Comparison of ENCODE assay signal across 22 cellular contexts in the genomic region with DNA sequence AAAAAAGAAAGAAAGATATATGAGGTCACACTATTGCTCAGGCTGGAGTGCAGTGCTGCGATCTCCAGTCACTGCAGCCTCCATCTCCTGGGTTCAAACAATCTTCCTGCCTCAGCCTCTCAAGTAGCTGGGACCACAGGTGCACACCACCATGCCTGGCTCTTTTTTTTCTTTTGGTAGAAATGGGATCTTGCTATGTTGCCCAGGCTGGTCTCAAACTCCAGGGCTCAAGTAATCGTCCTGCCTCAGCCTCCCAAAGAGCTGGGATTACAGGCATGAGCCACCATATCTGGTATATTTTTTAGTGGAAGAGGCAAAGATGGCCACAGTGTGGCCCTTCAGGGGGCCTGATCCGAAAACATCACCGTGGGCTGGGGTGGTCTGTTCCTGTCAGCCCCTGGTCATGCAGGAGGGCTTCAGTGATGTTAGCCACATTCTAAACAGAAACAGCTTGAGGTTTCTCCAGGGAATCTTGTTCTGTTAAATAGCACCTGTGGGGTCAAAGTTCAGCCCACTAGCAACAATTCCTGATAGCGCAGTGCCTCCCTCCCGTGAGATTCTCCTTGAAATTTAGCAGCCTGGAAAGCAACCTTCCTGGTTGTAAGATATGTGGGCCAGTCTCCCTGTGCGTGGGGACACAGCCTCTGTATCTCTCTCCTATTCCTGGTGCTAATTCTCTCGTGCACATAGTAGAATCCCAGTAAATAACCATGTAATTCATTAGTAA. TPM values are rescaled to one million over a fixed set of nuclear protein-coding genes. Genes with fewer than 3 reads are reported as not detected.
DNase-seq lines count a peak whose midpoint lies in the region; ATAC-seq, FAIRE-seq and TF ChIP-seq lines count a peak whose summit lies in the region.
"Had no signal": no experiment of that assay in that cellular context is flagged by ENCODE, and none has a peak within 500 bp of the region (broad histone marks: within the 10 kb centered on the region; RNA-seq: fewer than 3 reads in every experiment).

No MANE protein-coding gene starts in this region.

- H3K9me3 ChIP-seq in OCI-LY1 (ENCODE audit: low read length): no peaks in the 10 kb centered on the region
- no peaks in the 10 kb centered on the region for H3K9me3 ChIP-seq in HepG2 (ENCODE audit: low read length)
- H3K9me3 ChIP-seq in small intestine (ENCODE audit: control insufficient read depth, low read depth): no peaks in the 10 kb centered on the region
- no peaks in the 10 kb centered on the region for H3K9me3 ChIP-seq in CD8-positive, alpha-beta T cell (ENCODE audit: low read length)
- H3K9me3 ChIP-seq in stomach: no peaks in the 10 kb centered on the region

- H4K20me1 ChIP-seq in OCI-LY1 (ENCODE audit: insufficient read depth, low read length) (no peaks in the 10 kb centered on the region), HepG2 (ENCODE audit: insufficient read depth, low read length) (no peaks in the 10 kb centered on the region)

- TF ChIP-seq POLR2A in HepG2 (IDR thresholded peaks at IDR 0.05; ENCODE audit: insufficient read depth in 1 of 2, low read depth in 2 of 2, low read length in 2 of 2) (no peak), stomach (IDR thresholded peaks at IDR 0.05) (no peak)

- H3K9me2 ChIP-seq in OCI-LY1 (ENCODE audit: low read depth, low read length): no peaks in the 10 kb centered on the region

- H3K4me1 Mint-ChIP-seq in central memory CD8-positive, alpha-beta T cell: peaks cover 11% of the 10 kb centered on the region
- H3K4me1 Mint-ChIP-seq in CD8-positive, alpha-beta T cell (ENCODE audit: low read depth): no peaks in the 10 kb centered on the region
- H3K4me1 Mint-ChIP-seq: CD14-positive monocyte had no signal

- TF ChIP-seq CTCF in OCI-LY1 (IDR thresholded peaks at IDR 0.05; ENCODE audit: low read length) (no peak), HepG2 (CRISPR knock-in tag; IDR thresholded peaks at IDR 0.05) (no peak), stomach (IDR thresholded peaks at IDR 0.05) (no peak)
- no peak for TF ChIP-seq CTCF in CD8-positive, alpha-beta T cell (IDR thresholded peaks at IDR 0.05)

- no peak overlapping the region for H3K4me3 ChIP-seq in OCI-LY1 (ENCODE audit: low read depth, low read length, poor library complexity, severe bottlenecking)
- no peak overlapping the region for H3K4me3 ChIP-seq in HepG2 (replicated peaks in 1 of 3; ENCODE audit: insufficient read depth in 1 of 3, low read depth in 2 of 3, low read length in 3 of 3)
- H3K4me3 ChIP-seq in small intestine (ENCODE audit: low read depth in 1 of 2, low read length in 2 of 2): no peak overlapping the region
- no peak overlapping the region for H3K4me3 ChIP-seq in CD8-positive, alpha-beta T cell (ENCODE audit: low read depth, low read length)
- H3K4me3 ChIP-seq in stomach: no peak overlapping the region

- TF ChIP-seq EP300 in HepG2 (IDR thresholded peaks at IDR 0.05; ENCODE audit: low read depth in 2 of 2, low read length in 2 of 2): no peak
- no peak for TF ChIP-seq EP300 in HepG2 (CRISPR knock-in tag; IDR thresholded peaks at IDR 0.05; ENCODE audit: borderline replicate concordance)
- TF ChIP-seq EP300 in stomach (IDR thresholded peaks at IDR 0.05): no peak

- ATAC-seq in central memory CD8-positive, alpha-beta T cell (replicated peaks; ENCODE audit: extremely low read depth, poor library complexity, severe bottlenecking): no peak
- ATAC-seq in HepG2 (no peak), HG03432 (IDR thresholded peaks at IDR 0.05; ENCODE audit: unreplicated experiment) (no peak)
- no peak for ATAC-seq in CD8-positive, alpha-beta T cell

- in situ Hi-C loops in HepG2 (cut with HindIII; ENCODE audit: extremely low pct_ligation_motif_present, low pct_unique_long_range_greater_than_20kb): no loop called here

- BruUV-seq in HepG2 (replicated peaks; lab: Mats Ljungman, UMichigan): no TSS peak

- no peaks in the 10 kb centered on the region for H3K79me2 ChIP-seq in OCI-LY1 (ENCODE audit: insufficient read depth, low read length)
- no peaks in the 10 kb centered on the region for H3K79me2 ChIP-seq in HepG2 (ENCODE audit: insufficient read depth, low read length)

- CTCF ChIA-PET in HepG2 (lab: Yijun Ruan, JAX; ENCODE audit: low intra/inter-chr PET ratio, low total read pairs): no interaction called here
- CTCF ChIA-PET in CD8-positive, alpha-beta T cell (lab: Charles Lee): no interaction called here

- peaks cover 2% of the 10 kb centered on the region for H3K36me3 Mint-ChIP-seq in central memory CD8-positive, alpha-beta T cell (ENCODE audit: insufficient read depth)
- no peaks in the 10 kb centered on the region for H3K36me3 Mint-ChIP-seq in CD8-positive, alpha-beta T cell
- H3K36me3 Mint-ChIP-seq: CD14-positive monocyte had no signal

- no peak for DNase-seq in central memory CD8-positive, alpha-beta T cell (ENCODE audit: low spot score in 2 of 2)
- DNase-seq in HepG2 (ENCODE audit: low spot score): no peak
- DNase-seq in small intestine: peak; percentile 87
- DNase-seq in CD8-positive, alpha-beta T cell: no peak
- DNase-seq in stomach: no peak
- no peak for DNase-seq in AG08395 (ENCODE audit: low spot score)
- DNase-seq: AML-193, COR-L47, DMS153, H9, IMR-90, Kasumi-1, NCI-H1105 treated with DMSO at 0.1 percent for 48 hours, NCI-H1694 treated with DMSO at 0.1 percent for 48 hours, NCI-H2107, NCI-H226, NCI-H524 treated with DMSO at 0.1 percent for 48 hours, SHP77 had no signal

- H3K27ac ChIP-seq in OCI-LY1 (ENCODE audit: low read depth, low read length, poor library complexity, severe bottlenecking) (peak overlapping the region; percentile 17), HepG2 (ENCODE audit: extremely low read length, insufficient read depth, low read length) (no peak overlapping the region), small intestine (ENCODE audit: low read depth in 1 of 2, low read length in 1 of 2) (no peak overlapping the region), stomach (no peak overlapping the region)
- no peak overlapping the region for H3K27ac ChIP-seq in CD8-positive, alpha-beta T cell (ENCODE audit: low read depth, low read length)

- no peak overlapping the region for H2AFZ ChIP-seq in OCI-LY1 (ENCODE audit: low read length)
- H2AFZ ChIP-seq in HepG2 (ENCODE audit: low read length): no peak overlapping the region

- FAIRE-seq in HepG2 (lab: Jason Lieb, UNC): no peak
- FAIRE-seq in small intestine (lab: Jason Lieb, UNC): no peak
- FAIRE-seq: RCC 7860 had no signal

- no peak overlapping the region for H3K9ac ChIP-seq in OCI-LY1 (ENCODE audit: low read length)
- H3K9ac ChIP-seq in HepG2 (ENCODE audit: insufficient read depth, low read depth, low read length): no peak overlapping the region

- whole genome bisulfite sequencing in HepG2 (ENCODE audit: low lambda C conversion rate): 34% methylated on average over 7 of the region's 8 CpGs
- 34 to 56% (median 39%) methylated on average over 8 of the region's 8 CpGs for WGBS in small intestine, 3 donors
- 55 to 60% (median 58%) methylated on average over 8 of the region's 8 CpGs for WGBS in stomach, 5 donors

- POLR2A ChIA-PET in HepG2 (lab: Yijun Ruan, JAX): no interaction called here
- POLR2A ChIA-PET in CD8-positive, alpha-beta T cell (lab: Charles Lee): no interaction called here

- intact Hi-C loops in HepG2 (cut with micrococcal nuclease; ENCODE audit: unreplicated experiment): no loop called here
- intact Hi-C loops in CD8-positive, alpha-beta T cell (cut with DNase I, micrococcal nuclease): loop anchor here in 1 of 2 experiments (10.0 kb wide), 1 partner anchor 1053 kb away; the partner anchor contains the start of gene ASMTL
- intact Hi-C loops in stomach (cut with DNase I; ENCODE audit: low total_unique reads): no loop called here

- H3K4me2 ChIP-seq in OCI-LY1 (ENCODE audit: low read length) (no peak overlapping the region), HepG2 (ENCODE audit: low read depth, low read length) (no peak overlapping the region)

- H3F3A ChIP-seq in OCI-LY1 (ENCODE audit: insufficient read depth, low read length): no peaks in the 10 kb centered on the region

- peaks cover 12% of the 10 kb centered on the region for H3K27me3 Mint-ChIP-seq in central memory CD8-positive, alpha-beta T cell
- peaks cover 2% of the 10 kb centered on the region for H3K27me3 Mint-ChIP-seq in CD8-positive, alpha-beta T cell (ENCODE audit: low read depth)

- H3K27me3 ChIP-seq in OCI-LY1 (ENCODE audit: insufficient read depth, low read length) (no peaks in the 10 kb centered on the region), HepG2 (ENCODE audit: control insufficient read depth in 1 of 2, insufficient read depth in 2 of 2, low read length in 2 of 2) (no peaks in the 10 kb centered on the region), small intestine (ENCODE audit: control insufficient read depth in 2 of 2, insufficient read depth in 2 of 2, low read length in 2 of 2) (no peaks in the 10 kb centered on the region), stomach (no peaks in the 10 kb centered on the region)
- H3K27me3 ChIP-seq in CD8-positive, alpha-beta T cell (ENCODE audit: insufficient read depth, low read length): no peaks in the 10 kb centered on the region

- TF ChIP-seq RAD21 in HepG2 (CRISPR knock-in tag; IDR thresholded peaks at IDR 0.05): no peak

- H3K4me3 Mint-ChIP-seq in central memory CD8-positive, alpha-beta T cell: no peak overlapping the region
- H3K4me3 Mint-ChIP-seq in CD8-positive, alpha-beta T cell: no peak overlapping the region
- H3K4me3 Mint-ChIP-seq: CD14-positive monocyte, H9 had no signal

- H3K4me1 ChIP-seq in OCI-LY1 (ENCODE audit: insufficient read depth, low read length, severe bottlenecking): peaks cover 24% of the 10 kb centered on the region
- H3K4me1 ChIP-seq in HepG2 (ENCODE audit: insufficient read depth, low read length): no peaks in the 10 kb centered on the region
- peaks cover 0 to 3% of the 10 kb centered on the region in 2 donors for H3K4me1 ChIP-seq in small intestine (ENCODE audit: control insufficient read depth in 2 of 2, insufficient read depth in 1 of 2, low read depth in 1 of 2, low read length in 1 of 2)
- H3K4me1 ChIP-seq in CD8-positive, alpha-beta T cell (ENCODE audit: insufficient read depth, low read length): no peaks in the 10 kb centered on the region
- H3K4me1 ChIP-seq in stomach: no peaks in the 10 kb centered on the region

- H3K36me3 ChIP-seq in OCI-LY1 (ENCODE audit: insufficient read depth, low read length) (no peaks in the 10 kb centered on the region), HepG2 (replicated peaks in 1 of 2; ENCODE audit: control insufficient read depth in 1 of 2, insufficient read depth in 2 of 2, low read length in 2 of 2) (no peaks in the 10 kb centered on the region), small intestine (ENCODE audit: control insufficient read depth in 2 of 2, insufficient read depth in 2 of 2, low read length in 2 of 2) (no peaks in the 10 kb centered on the region), stomach (no peaks in the 10 kb centered on the region)
- no peaks in the 10 kb centered on the region for H3K36me3 ChIP-seq in CD8-positive, alpha-beta T cell (ENCODE audit: insufficient read depth, low read length)

- peak overlapping the region; percentile 19 for H3K27ac Mint-ChIP-seq in central memory CD8-positive, alpha-beta T cell (ENCODE audit: low read depth)
- H3K27ac Mint-ChIP-seq in CD8-positive, alpha-beta T cell: no peak overlapping the region

- no peaks in the 10 kb centered on the region for H3K9me3 Mint-ChIP-seq in central memory CD8-positive, alpha-beta T cell
- H3K9me3 Mint-ChIP-seq in CD8-positive, alpha-beta T cell: no peaks in the 10 kb centered on the region
- H3K9me3 Mint-ChIP-seq: H9 had no signal

RNA-seq across cellular contexts. Expression of gene DHRSX, which starts 7.3 kb away (rescaled TPM):
- 11.4 and 15.5 TPM in 2 replicates for total RNA-seq in HepG2 (2016; rRNA removed; fragmentation: Illumina TruSeq; extraction: Trizol)
- 17.0 and 17.1 TPM in 2 replicates for total RNA-seq in HepG2 (2016; cell fraction: cytosol; rRNA removed; fragmentation: Illumina TruSeq; extraction: Trizol; ENCODE audit: low read depth)
- 12.0 and 16.4 TPM in 2 replicates for total RNA-seq in HepG2 (2016; cell fraction: insoluble cytoplasmic fraction; rRNA removed; fragmentation: Illumina TruSeq; extraction: Trizol)
- total RNA-seq in HepG2 (2016; cell fraction: membrane; rRNA removed; fragmentation: Illumina TruSeq; extraction: Trizol): 20.4 and 22.0 TPM in 2 replicates
- total RNA-seq in HepG2 (2016; cell fraction: nucleus; rRNA removed; fragmentation: Illumina TruSeq; extraction: Trizol): 10.0 and 12.2 TPM in 2 replicates
- polyA plus RNA-seq in HepG2 (2011; rRNA removed): 24.3 and 28.9 TPM in 2 replicates
- polyA plus RNA-seq in HepG2 (2011; cell fraction: cytosol; rRNA removed): 43.6 and 44.6 TPM in 2 replicates
- 19.8 and 21.8 TPM in 2 replicates for polyA plus RNA-seq in HepG2 (2011; cell fraction: nucleus; rRNA removed)
- polyA plus RNA-seq in HepG2 (2012): 27.9 and 45.4 TPM in 2 replicates
- 32.7 and 33.4 TPM in 2 replicates for polyA plus RNA-seq in HepG2 (2016; cell fraction: cytosol; fragmentation: Illumina TruSeq; extraction: Trizol; ENCODE audit: low read depth)
- 17.5 and 19.2 TPM in 2 replicates for polyA plus RNA-seq in HepG2 (2016; cell fraction: insoluble cytoplasmic fraction; fragmentation: Illumina TruSeq; extraction: Trizol; ENCODE audit: low read depth)
- polyA plus RNA-seq in HepG2 (2016; cell fraction: membrane; fragmentation: Illumina TruSeq; extraction: Trizol; ENCODE audit: low read depth): 32.3 and 33.0 TPM in 2 replicates
- 15.6 and 21.5 TPM in 2 replicates for polyA plus RNA-seq in HepG2 (2016; cell fraction: nucleus; fragmentation: Illumina TruSeq; extraction: Trizol; ENCODE audit: insufficient read depth, low read depth)
- 43.4 and 47.9 TPM in 2 replicates for polyA minus RNA-seq in HepG2 (2011; rRNA and poly(A)+ RNA removed; ENCODE audit: low replicate concordance)
- 18.8 and 19.4 TPM in 2 replicates for polyA minus RNA-seq in HepG2 (2011; cell fraction: cytosol; rRNA and poly(A)+ RNA removed)
- polyA minus RNA-seq in HepG2 (2011; cell fraction: nucleus; rRNA and poly(A)+ RNA removed): 16.5 and 19.1 TPM in 2 replicates
- polyA plus RNA-seq in small intestine: 10 to 100 TPM in 1 of 3 donors, 1 to 10 TPM in 2; 7.2 to 14.4 (median 9.7) TPM
- total RNA-seq in CD8-positive, alpha-beta T cell: 10 to 100 TPM in 1 of 2 experiments, 1 to 10 TPM in 1; 9.9 to 10.8 TPM
- 10 to 100 TPM; 17.7 to 69.4 (median 23.7) TPM for total RNA-seq in stomach
- 10 to 100 TPM; 11.2 to 19.6 (median 12.9) TPM for polyA plus RNA-seq in stomach

RNA-seq across cellular contexts. Expression of gene ZBED1, which starts 7.3 kb away (rescaled TPM):
- total RNA-seq in HepG2 (2016; rRNA removed; fragmentation: Illumina TruSeq; extraction: Trizol) (28.9 and 29.8 TPM in 2 replicates), stomach (10 to 100 TPM; 11.1 to 61.4 (median 31.2) TPM)
- total RNA-seq in HepG2 (2016; cell fraction: cytosol; rRNA removed; fragmentation: Illumina TruSeq; extraction: Trizol; ENCODE audit: low read depth): 4.7 and 6.3 TPM in 2 replicates
- total RNA-seq in HepG2 (2016; cell fraction: insoluble cytoplasmic fraction; rRNA removed; fragmentation: Illumina TruSeq; extraction: Trizol): 24.4 and 29.9 TPM in 2 replicates
- 21.5 and 24.7 TPM in 2 replicates for total RNA-seq in HepG2 (2016; cell fraction: membrane; rRNA removed; fragmentation: Illumina TruSeq; extraction: Trizol)
- 14.1 and 17.2 TPM in 2 replicates for total RNA-seq in HepG2 (2016; cell fraction: nucleus; rRNA removed; fragmentation: Illumina TruSeq; extraction: Trizol)
- polyA plus RNA-seq in HepG2 (2011; rRNA removed) (20.0 and 24.1 TPM in 2 replicates), small intestine (10 to 100 TPM; 23.9 to 33.0 (median 27.6) TPM), stomach (10 to 100 TPM; 10.9 to 20.2 (median 13.9) TPM)
- polyA plus RNA-seq in HepG2 (2011; cell fraction: cytosol; rRNA removed): 17.2 and 25.9 TPM in 2 replicates
- 15.2 and 18.2 TPM in 2 replicates for polyA plus RNA-seq in HepG2 (2011; cell fraction: nucleus; rRNA removed)
- polyA plus RNA-seq in HepG2 (2012): 18.2 TPM in 2 replicates
- polyA plus RNA-seq in HepG2 (2016; cell fraction: cytosol; fragmentation: Illumina TruSeq; extraction: Trizol; ENCODE audit: low read depth): 3.0 and 3.2 TPM in 2 replicates
- polyA plus RNA-seq in HepG2 (2016; cell fraction: insoluble cytoplasmic fraction; fragmentation: Illumina TruSeq; extraction: Trizol; ENCODE audit: low read depth): 25.3 and 26.7 TPM in 2 replicates
- 10.1 and 11.7 TPM in 2 replicates for polyA plus RNA-seq in HepG2 (2016; cell fraction: membrane; fragmentation: Illumina TruSeq; extraction: Trizol; ENCODE audit: low read depth)
- polyA plus RNA-seq in HepG2 (2016; cell fraction: nucleus; fragmentation: Illumina TruSeq; extraction: Trizol; ENCODE audit: insufficient read depth, low read depth): 17.2 and 17.7 TPM in 2 replicates
- 51.4 and 60.3 TPM in 2 replicates for polyA minus RNA-seq in HepG2 (2011; rRNA and poly(A)+ RNA removed; ENCODE audit: low replicate concordance)
- polyA minus RNA-seq in HepG2 (2011; cell fraction: cytosol; rRNA and poly(A)+ RNA removed): 25.4 and 30.2 TPM in 2 replicates
- polyA minus RNA-seq in HepG2 (2011; cell fraction: nucleus; rRNA and poly(A)+ RNA removed): 10.9 and 13.4 TPM in 2 replicates
- 10 to 100 TPM; 13.4 to 14.8 TPM for total RNA-seq in CD8-positive, alpha-beta T cell
